In genomic region chr3:187722206-187722612, GRCh38 we compare ENCODE assay signal across 1 cellular context.
A peak's percentile ranks its signal among the peaks of the same experiment; 100 is the strongest.
TF ChIP-seq lines count a peak whose summit lies in the region.

No MANE protein-coding gene starts in this region.

TF ChIP-seq in K562, 482 proteins besides CTCF, POLR2A, EP300 and RAD21:
- TF ChIP-seq PHF20 (IDR thresholded peaks at IDR 0.05; ENCODE audit: partially characterized antibody) (no peak), ZNF318 (IDR thresholded peaks at IDR 0.05; ENCODE audit: borderline replicate concordance in 1 of 2, low read depth in 1 of 2) (no peak), ZBTB33 (CRISPR knock-in tag; IDR thresholded peaks at IDR 0.05) (peak; percentile 81)
